ENCODE assay signal across 10 cellular contexts in the genomic region with DNA sequence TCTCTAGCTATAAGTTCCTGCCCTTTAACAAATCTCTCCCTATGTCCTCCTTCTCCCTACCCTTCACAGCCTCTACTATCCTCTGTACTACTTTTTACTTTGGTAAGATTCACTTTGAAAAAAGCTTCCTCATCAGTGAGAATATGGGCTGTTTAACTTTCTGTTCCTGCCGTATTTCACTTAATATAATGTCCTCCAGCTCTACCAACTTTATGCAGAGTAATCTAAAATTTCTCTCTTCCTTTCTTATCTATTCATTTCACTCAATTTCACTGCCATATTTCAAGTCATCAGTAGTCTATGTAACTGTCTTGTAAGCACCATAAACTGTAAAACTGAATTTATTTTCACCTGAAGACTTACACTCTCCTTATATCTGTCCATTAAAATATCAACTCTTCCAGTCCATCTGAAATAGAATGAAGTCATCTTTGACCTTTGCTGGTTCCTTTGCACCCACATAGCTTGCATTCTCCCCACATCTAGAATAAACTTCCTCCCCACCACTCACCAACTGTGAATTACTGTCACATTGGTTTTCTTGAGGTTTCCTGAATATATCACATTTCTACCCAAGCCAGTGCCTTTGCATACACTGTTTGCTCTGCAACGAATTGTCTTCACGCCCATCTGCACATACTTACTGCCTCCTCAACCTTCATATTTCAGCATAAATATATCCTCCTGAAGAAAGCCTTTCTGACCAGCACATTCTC. TPM values are rescaled to one million over a fixed set of nuclear protein-coding genes. Genes with fewer than 3 reads are reported as not detected.
DNase-seq lines count a peak whose midpoint lies in the region; ATAC-seq and TF ChIP-seq lines count a peak whose summit lies in the region.
"Had no signal": no experiment of that assay in that cellular context is flagged by ENCODE, and none has a peak within 500 bp of the region (broad histone marks: within the 10 kb centered on the region; RNA-seq: fewer than 3 reads in every experiment).

No MANE protein-coding gene starts in this region.

- H3K36me3 Mint-ChIP-seq in CD8-positive, alpha-beta T cell, result peaks cover 38% of the 10 kb centered on the region
- H3K36me3 Mint-ChIP-seq in activated T-helper 1 cell treated with anti-CD3 and anti-CD28 coated beads, Interleukin-12 subunit alpha, Interleukin-12 subunit beta, Interleukin-2, Interleukin-4 antibody, amounts not matched to agents 30 ng/mL and 10 ng/mL and 1 ng/mL, durations not matched to agents 14 hours and 24 hours and 36 hours (ENCODE audit: low read depth), result peaks cover 33% of the 10 kb centered on the region

- H3K27ac ChIP-seq in CD8-positive, alpha-beta T cell (ENCODE audit: low read depth, low read length), result no peak overlapping the region
- H3K27ac ChIP-seq in prostate gland (no peak overlapping the region), colonic mucosa (no peak overlapping the region)
- H3K27ac ChIP-seq: SK-N-MC had no signal

- peak; percentile 79 for ATAC-seq in CD8-positive, alpha-beta T cell
- ATAC-seq in GM19324 (IDR thresholded peaks at IDR 0.05; ENCODE audit: low FRiP score, unreplicated experiment) (peak; percentile 79), HG03108 (IDR thresholded peaks at IDR 0.05; ENCODE audit: unreplicated experiment) (peak; percentile 87)

- no peak for TF ChIP-seq CTCF in CD8-positive, alpha-beta T cell (IDR thresholded peaks at IDR 0.05)
- TF ChIP-seq CTCF in prostate gland (IDR thresholded peaks at IDR 0.05) (no peak), colonic mucosa (IDR thresholded peaks at IDR 0.05) (no peak)

- WGBS in prostate gland, result 71% methylated on average over 3 of the region's 3 CpGs

- POLR2A ChIA-PET in CD8-positive, alpha-beta T cell (lab: Charles Lee), result interaction anchor here (0.8 to 2.7 kb wide), 3 partner anchors 19 to 66 kb away, joined by 3 to 14 read pairs (median 4); partner anchors contain the start of gene ARAP2

- no peaks in the 10 kb centered on the region for H3K9me3 ChIP-seq in CD8-positive, alpha-beta T cell (ENCODE audit: low read length)
- H3K9me3 ChIP-seq in MG63, result no peaks in the 10 kb centered on the region
- H3K9me3 ChIP-seq in prostate gland, result no peaks in the 10 kb centered on the region
- H3K9me3 ChIP-seq in colonic mucosa, result no peaks in the 10 kb centered on the region

- intact Hi-C loops in CD8-positive, alpha-beta T cell (cut with DNase I, micrococcal nuclease), result loop anchor here (5.0 to 10.0 kb wide), 6 partner anchors 38 to 255 kb away; partner anchors contain the start of gene ARAP2 (in 1 of the 2)
- intact Hi-C loops in activated T-helper 1 cell treated with anti-CD3 and anti-CD28 coated beads, Interleukin-12 subunit alpha, Interleukin-12 subunit beta, Interleukin-2, Interleukin-4 antibody, amounts not matched to agents 30 ng/mL and 10 ng/mL and 1 ng/mL, durations not matched to agents 14 hours and 24 hours and 36 hours (cut with micrococcal nuclease), result loop anchor here (1.0 to 2.0 kb wide), 4 partner anchors 53 to 211 kb away; no protein-coding TSS in a partner anchor
- intact Hi-C loops in prostate gland (cut with DNase I), result no loop called here
- intact Hi-C loops in colonic mucosa (cut with DNase I), result no loop called here

- no peaks in the 10 kb centered on the region for H3K27me3 ChIP-seq in CD8-positive, alpha-beta T cell (ENCODE audit: insufficient read depth, low read length)
- H3K27me3 ChIP-seq in MG63, result no peaks in the 10 kb centered on the region
- H3K27me3 ChIP-seq in prostate gland (replicated peaks; ENCODE audit: insufficient read depth), result no peaks in the 10 kb centered on the region
- no peaks in the 10 kb centered on the region for H3K27me3 ChIP-seq in colonic mucosa

- peak overlapping the region; percentile 80 for H3K27ac Mint-ChIP-seq in CD8-positive, alpha-beta T cell
- peak overlapping the region; percentile 83 for H3K27ac Mint-ChIP-seq in activated T-helper 1 cell treated with anti-CD3 and anti-CD28 coated beads, Interleukin-12 subunit alpha, Interleukin-12 subunit beta, Interleukin-2, Interleukin-4 antibody, amounts not matched to agents 30 ng/mL and 10 ng/mL and 1 ng/mL, durations not matched to agents 14 hours and 24 hours and 36 hours

- CTCF ChIA-PET in CD8-positive, alpha-beta T cell (lab: Charles Lee), result interaction anchor here (0.8 to 1.6 kb wide), 4 partner anchors 19 to 55 kb away, joined by 3 to 7 read pairs (median 4); partner anchors contain the start of gene ARAP2

- H3K4me1 Mint-ChIP-seq in CD8-positive, alpha-beta T cell (ENCODE audit: low read depth), result peaks cover 50% of the 10 kb centered on the region
- H3K4me1 Mint-ChIP-seq in activated T-helper 1 cell treated with anti-CD3 and anti-CD28 coated beads, Interleukin-12 subunit alpha, Interleukin-12 subunit beta, Interleukin-2, Interleukin-4 antibody, amounts not matched to agents 30 ng/mL and 10 ng/mL and 1 ng/mL, durations not matched to agents 14 hours and 24 hours and 36 hours (ENCODE audit: low read depth), result peaks cover 43% of the 10 kb centered on the region

- no peak overlapping the region for H3K9ac ChIP-seq in colonic mucosa (ENCODE audit: low read depth in 2 of 2, low read length in 2 of 2)

- no peaks in the 10 kb centered on the region for H3K36me3 ChIP-seq in CD8-positive, alpha-beta T cell (ENCODE audit: insufficient read depth, low read length)
- no peaks in the 10 kb centered on the region for H3K36me3 ChIP-seq in MG63
- H3K36me3 ChIP-seq in prostate gland, result no peaks in the 10 kb centered on the region
- H3K36me3 ChIP-seq in colonic mucosa, result no peaks in the 10 kb centered on the region

- no peak overlapping the region for H3K4me3 ChIP-seq in CD8-positive, alpha-beta T cell (ENCODE audit: low read depth, low read length)
- H3K4me3 ChIP-seq in MG63 (no peak overlapping the region), prostate gland (no peak overlapping the region), colonic mucosa (no peak overlapping the region)
- H3K4me3 ChIP-seq: SK-N-MC had no signal

- peak in 2 of 7 experiments; percentile 4 to 14 for DNase-seq in CD8-positive, alpha-beta T cell
- peak; percentile 24 for DNase-seq in activated T-helper 1 cell treated with anti-CD3 and anti-CD28 coated beads, Interleukin-12 subunit alpha, Interleukin-12 subunit beta, Interleukin-2, Interleukin-4 antibody, amounts not matched to agents 30 ng/mL and 10 ng/mL and 1 ng/mL, durations not matched to agents 14 hours and 24 hours and 36 hours (ENCODE audit: low spot score)
- DNase-seq in MG63 (no peak), cerebellar nuclear complex (lab: John Stamatoyannopoulos, UW) (no peak), prostate gland (ENCODE audit: low spot score) (no peak), colonic mucosa (no peak)
- DNase-seq: IMR-90 had no signal

- peak overlapping the region; percentile 49 for H3K4me3 Mint-ChIP-seq in CD8-positive, alpha-beta T cell
- peak overlapping the region; percentile 11 for H3K4me3 Mint-ChIP-seq in activated T-helper 1 cell treated with anti-CD3 and anti-CD28 coated beads, Interleukin-12 subunit alpha, Interleukin-12 subunit beta, Interleukin-2, Interleukin-4 antibody, amounts not matched to agents 30 ng/mL and 10 ng/mL and 1 ng/mL, durations not matched to agents 14 hours and 24 hours and 36 hours

- H3K9me3 Mint-ChIP-seq in CD8-positive, alpha-beta T cell, result no peaks in the 10 kb centered on the region
- H3K9me3 Mint-ChIP-seq in activated T-helper 1 cell treated with anti-CD3 and anti-CD28 coated beads, Interleukin-12 subunit alpha, Interleukin-12 subunit beta, Interleukin-2, Interleukin-4 antibody, amounts not matched to agents 30 ng/mL and 10 ng/mL and 1 ng/mL, durations not matched to agents 14 hours and 24 hours and 36 hours, result no peaks in the 10 kb centered on the region

- peaks cover 20% of the 10 kb centered on the region for H3K4me1 ChIP-seq in CD8-positive, alpha-beta T cell (ENCODE audit: insufficient read depth, low read length)
- H3K4me1 ChIP-seq in prostate gland (replicated peaks) (no peaks in the 10 kb centered on the region), colonic mucosa (no peaks in the 10 kb centered on the region)

- H3K27me3 Mint-ChIP-seq in CD8-positive, alpha-beta T cell (ENCODE audit: low read depth), result no peaks in the 10 kb centered on the region
- no peaks in the 10 kb centered on the region for H3K27me3 Mint-ChIP-seq in activated T-helper 1 cell treated with anti-CD3 and anti-CD28 coated beads, Interleukin-12 subunit alpha, Interleukin-12 subunit beta, Interleukin-2, Interleukin-4 antibody, amounts not matched to agents 30 ng/mL and 10 ng/mL and 1 ng/mL, durations not matched to agents 14 hours and 24 hours and 36 hours (ENCODE audit: insufficient read depth)

- no peak for TF ChIP-seq POLR2A in prostate gland (IDR thresholded peaks at IDR 0.05)

RNA-seq across cellular contexts. Expression of gene ARAP2, which starts 54.6 kb away (rescaled TPM):
- 10 to 100 TPM; 91.0 to 95.8 TPM for total RNA-seq in CD8-positive, alpha-beta T cell
- total RNA-seq in activated T-helper 1 cell treated with anti-CD3 and anti-CD28 coated beads, Interleukin-12 subunit alpha, Interleukin-12 subunit beta, Interleukin-2, Interleukin-4 antibody, amounts not matched to agents 30 ng/mL and 10 ng/mL and 1 ng/mL, durations not matched to agents 14 hours and 24 hours and 36 hours, result 40.1 and 54.9 TPM in 2 replicates
- 1.3 and 1.9 TPM in 2 replicates for total RNA-seq in MG63 (2014; rRNA removed; shearing (Covaris generic); ENCODE audit: low replicate concordance)
- 10 to 100 TPM; 10.3 to 97.8 TPM for total RNA-seq in prostate gland
- total RNA-seq in colonic mucosa, result 10 to 100 TPM; 10.7 to 19.3 TPM

Comparison
In these comparisons a context has a peak if more than half of its experiments do, and no peak if none do; other contexts are left out.
1. intact Hi-C loops: an anchor here in CD8-positive, alpha-beta T cell (5.0 to 10.0 kb wide) and activated T-helper 1 cell treated with anti-CD3 and anti-CD28 coated beads, Interleukin-12 subunit alpha, Interleukin-12 subunit beta, Interleukin-2, Interleukin-4 antibody, amounts not matched to agents 30 ng/mL and 10 ng/mL and 1 ng/mL, durations not matched to agents 14 hours and 24 hours and 36 hours (1.0 to 2.0 kb wide); none called in prostate gland and colonic mucosa.